Comparison of ENCODE assay signal across 12 cellular contexts in the genomic region with DNA sequence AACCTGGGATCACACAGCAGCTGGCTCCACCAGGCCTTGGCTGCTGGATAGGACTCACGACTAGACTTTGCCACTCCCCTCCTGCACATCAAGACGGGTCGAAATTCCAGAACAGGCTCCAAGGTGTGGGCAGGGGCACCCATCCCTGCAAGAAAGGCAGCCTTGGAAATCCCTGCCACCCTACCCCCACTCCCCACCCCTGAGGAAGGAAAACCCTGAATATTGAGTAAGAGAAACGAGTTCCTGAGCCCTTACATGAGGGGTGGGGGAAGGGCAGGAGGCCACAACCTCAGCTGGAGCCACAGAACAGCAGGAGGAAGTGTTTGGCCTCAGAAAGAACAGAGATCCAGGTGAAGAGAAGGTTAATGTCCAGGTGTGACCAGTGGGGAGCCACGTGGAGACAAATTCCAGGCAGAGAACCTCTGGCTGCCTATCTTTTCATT. TPM values are rescaled to one million over a fixed set of nuclear protein-coding genes. Genes with fewer than 3 reads are reported as not detected.
DNase-seq lines count a peak whose midpoint lies in the region; ATAC-seq and TF ChIP-seq lines count a peak whose summit lies in the region.
"Had no signal": no experiment of that assay in that cellular context is flagged by ENCODE, and none has a peak within 500 bp of the region (broad histone marks: within the 10 kb centered on the region; RNA-seq: fewer than 3 reads in every experiment).

No MANE protein-coding gene starts in this region.

- CTCF ChIA-PET in CD4-positive, alpha-beta T cell (lab: Charles Lee), result interaction anchor here (1.3 kb wide), 1 partner anchor 76 kb away, joined by 3 read pairs; no protein-coding TSS in a partner anchor
- CTCF ChIA-PET in activated B cell treated with CpG ODN at 0.5 μM for 24 hours (lab: Charles Lee), result interaction anchor here (0.7 to 2.6 kb wide), 4 partner anchors 12 to 88 kb away, joined by 3 to 8 read pairs (median 5); no protein-coding TSS in a partner anchor

- intact Hi-C loops in CD4-positive, alpha-beta T cell (cut with DNase I, micrococcal nuclease), result loop anchor here in 1 of 2 experiments (5.0 kb wide), 1 partner anchor 105 kb away; a partner anchor contains a TSS
- intact Hi-C loops in activated B cell treated with CpG ODN at 0.5 μM for 24 hours (cut with micrococcal nuclease), result no loop called here

- TF ChIP-seq CTCF in CD4-positive, alpha-beta T cell (IDR thresholded peaks at IDR 0.05), result no peak
- no peak for TF ChIP-seq CTCF in activated B cell treated with CpG ODN at 0.5 μM for 24 hours (IDR thresholded peaks at IDR 0.05)

- H3K27me3 Mint-ChIP-seq in CD4-positive, alpha-beta T cell, result no peaks in the 10 kb centered on the region
- H3K27me3 Mint-ChIP-seq in IgD-negative memory B cell, result no peaks in the 10 kb centered on the region
- no peaks in the 10 kb centered on the region for H3K27me3 Mint-ChIP-seq in activated B cell treated with CpG ODN at 0.5 μM for 24 hours

- peak overlapping the region; percentile 9 for H3K27ac ChIP-seq in CD4-positive, alpha-beta T cell (ENCODE audit: low read depth, low read length)
- H3K27ac ChIP-seq: ascending aorta had no signal

- H3K4me1 Mint-ChIP-seq in CD4-positive, alpha-beta T cell (ENCODE audit: low read depth), result peaks cover 79% of the 10 kb centered on the region
- H3K4me1 Mint-ChIP-seq in IgD-negative memory B cell, result peaks cover 44 to 59% (median 46%) of the 10 kb centered on the region in 3 donors
- H3K4me1 Mint-ChIP-seq in activated B cell treated with CpG ODN at 0.5 μM for 24 hours, result peaks cover 71% of the 10 kb centered on the region
- H3K4me1 Mint-ChIP-seq: neural crest cell had no signal

- no peak for DNase-seq in CD4-positive, alpha-beta T cell
- DNase-seq in activated B cell treated with CpG ODN at 0.5 μM for 24 hours (no peak), kidney tubule cell (ENCODE audit: low spot score) (peak; percentile 23), pons (ENCODE audit: low spot score) (no peak), SW480 (ENCODE audit: low spot score) (no peak), NCI-H2227 treated with DMSO at 0.1 percent for 48 hours (lab: John Stamatoyannopoulos, UW) (no peak)
- DNase-seq: NCI-H2081; stimulated activated naive CD4-positive, alpha-beta T cell had no signal

- H3K9me3 ChIP-seq in CD4-positive, alpha-beta T cell (ENCODE audit: control insufficient read depth, low read length), result no peaks in the 10 kb centered on the region
- H3K9me3 ChIP-seq: ascending aorta had no signal

- H3K36me3 Mint-ChIP-seq in CD4-positive, alpha-beta T cell (ENCODE audit: low read depth), result peaks cover 63% of the 10 kb centered on the region
- peaks cover 3% of the 10 kb centered on the region for H3K36me3 Mint-ChIP-seq in IgD-negative memory B cell
- peaks cover 36% of the 10 kb centered on the region for H3K36me3 Mint-ChIP-seq in activated B cell treated with CpG ODN at 0.5 μM for 24 hours (ENCODE audit: low read depth)

- ATAC-seq in CD4-positive, alpha-beta T cell (ENCODE audit: poor library complexity), result no peak
- ATAC-seq in activated B cell treated with CpG ODN at 0.5 μM for 24 hours (ENCODE audit: low read depth) (no peak), HG03280 (IDR thresholded peaks at IDR 0.05; ENCODE audit: unreplicated experiment) (no peak)

- peak overlapping the region; percentile 69 for H3K4me3 Mint-ChIP-seq in CD4-positive, alpha-beta T cell
- H3K4me3 Mint-ChIP-seq in IgD-negative memory B cell (peak overlapping the region in 3 of 4 donors; percentile 16 to 68 (median 63)), activated B cell treated with CpG ODN at 0.5 μM for 24 hours (peak overlapping the region; percentile 29)
- H3K4me3 Mint-ChIP-seq: neural crest cell had no signal

- peak overlapping the region; percentile 73 for H3K27ac Mint-ChIP-seq in CD4-positive, alpha-beta T cell
- H3K27ac Mint-ChIP-seq in IgD-negative memory B cell (peak overlapping the region in 1 of 3 donors; percentile 81), activated B cell treated with CpG ODN at 0.5 μM for 24 hours (peak overlapping the region; percentile 80)

- peaks cover 3% of the 10 kb centered on the region for H3K9me3 Mint-ChIP-seq in CD4-positive, alpha-beta T cell
- peaks cover 0 to 2% (median 0%) of the 10 kb centered on the region in 3 donors for H3K9me3 Mint-ChIP-seq in IgD-negative memory B cell
- peaks cover 2% of the 10 kb centered on the region for H3K9me3 Mint-ChIP-seq in activated B cell treated with CpG ODN at 0.5 μM for 24 hours
- H3K9me3 Mint-ChIP-seq: neural crest cell had no signal

- no peaks in the 10 kb centered on the region for H3K27me3 ChIP-seq in CD4-positive, alpha-beta T cell (ENCODE audit: control insufficient read depth, insufficient read depth, low read length)
- H3K27me3 ChIP-seq: ascending aorta had no signal

- POLR2A ChIA-PET in CD4-positive, alpha-beta T cell (lab: Charles Lee), result interaction anchor here (0.8 to 7.6 kb wide), 4 partner anchors 12 to 46 kb away, joined by 3 to 70 read pairs (median 26); a partner anchor contains a TSS
- POLR2A ChIA-PET in activated B cell treated with CpG ODN at 0.5 μM for 24 hours (lab: Charles Lee), result interaction anchor here (0.7 kb wide), 1 partner anchor 8 kb away, joined by 10 read pairs; no protein-coding TSS in a partner anchor

RNA-seq across cellular contexts. Expression of a gene that starts 20.1 kb away (rescaled TPM):
- 100 to 1,000 TPM in 1 of 2 experiments, 10 to 100 TPM in 1; 96.5 to 103 TPM for total RNA-seq in CD4-positive, alpha-beta T cell
- polyA plus RNA-seq in IgD-negative memory B cell, result 159 TPM
- total RNA-seq in activated B cell treated with CpG ODN at 0.5 μM for 24 hours, result 26.1 and 29.0 TPM in 2 replicates

RNA-seq across cellular contexts. Expression of a gene that starts 22.7 kb away (rescaled TPM):
- total RNA-seq in CD4-positive, alpha-beta T cell, result 1 to 10 TPM; 5.0 to 6.2 TPM
- polyA plus RNA-seq in IgD-negative memory B cell, result 8.0 TPM
- total RNA-seq in activated B cell treated with CpG ODN at 0.5 μM for 24 hours, result 19.6 and 22.7 TPM in 2 replicates

RNA-seq across cellular contexts. Expression of a gene that starts 45.0 kb away (rescaled TPM):
- total RNA-seq in CD4-positive, alpha-beta T cell, result 10 to 100 TPM; 13.6 to 13.9 TPM
- polyA plus RNA-seq in IgD-negative memory B cell, result 24.5 TPM
- total RNA-seq in activated B cell treated with CpG ODN at 0.5 μM for 24 hours, result 38.2 and 38.6 TPM in 2 replicates

RNA-seq across cellular contexts. Expression of a gene that starts 57.5 kb away (rescaled TPM):
- total RNA-seq in CD4-positive, alpha-beta T cell, result 100 to 1,000 TPM; 105 to 113 TPM
- polyA plus RNA-seq in IgD-negative memory B cell, result 6.7 TPM
- total RNA-seq in activated B cell treated with CpG ODN at 0.5 μM for 24 hours, result 47.9 and 48.1 TPM in 2 replicates
